In genomic region chr2:15752552-15753232, GRCh38 we compare ENCODE assay signal across 17 cellular contexts.
A peak's percentile ranks its signal among the peaks of the same experiment; 100 is the strongest.
DNase-seq lines count a peak whose midpoint lies in the region; ATAC-seq and TF ChIP-seq lines count a peak whose summit lies in the region.
"Had no signal": no experiment of that assay in that cellular context is flagged by ENCODE, and none has a peak within 500 bp of the region (broad histone marks: within the 10 kb centered on the region; RNA-seq: fewer than 3 reads in every experiment).

No MANE protein-coding gene starts in this region.

- H3K9me2 ChIP-seq in GM23338 (ENCODE audit: insufficient read depth), result no peaks in the 10 kb centered on the region

- no peak overlapping the region for H3K4me2 ChIP-seq in GM23338
- H3K4me2 ChIP-seq: A549; BLaER1 treated with 17β-estradiol and CSF1 and Interleukin-3, amounts not matched to agents 10 nM and 100 nM had no signal

- H3K4me3 ChIP-seq in GM23338 (no peak overlapping the region), fibroblast of villous mesenchyme (ENCODE audit: low read depth, low read length) (no peak overlapping the region)
- H3K4me3 ChIP-seq: A549; BLaER1 treated with 17β-estradiol and CSF1 and Interleukin-3, amounts not matched to agents 10 nM and 100 nM had no signal

- H3F3A ChIP-seq in GM23338 (replicated peaks; ENCODE audit: low read depth), result no peaks in the 10 kb centered on the region

- H3K4me1 Mint-ChIP-seq in GM23338, result peaks cover 5% of the 10 kb centered on the region
- H3K4me1 Mint-ChIP-seq: B cell had no signal

- H3K27me3 Mint-ChIP-seq in GM23338 (ENCODE audit: insufficient read depth, low read depth, poor library complexity), result peaks cover 2% of the 10 kb centered on the region
- H3K27me3 Mint-ChIP-seq: CD4-positive, alpha-beta T cell had no signal

- ATAC-seq in GM23338, result no peak
- ATAC-seq: A549; CD8-positive, alpha-beta T cell had no signal

- H3K79me2 ChIP-seq in GM23338 (replicated peaks; ENCODE audit: insufficient read depth), result no peaks in the 10 kb centered on the region

- 0 out of 2 replicates have a peak overlapping the region, but pooled peaks have one; percentile 38 for H2AFZ ChIP-seq in GM23338

- H3K27ac ChIP-seq in GM23338 (ENCODE audit: low read depth), result no peak overlapping the region
- H3K27ac ChIP-seq: 22Rv1; A549; BLaER1 treated with 17β-estradiol and CSF1 and Interleukin-3, amounts not matched to agents 10 nM and 100 nM; C4-2B had no signal

- no peaks in the 10 kb centered on the region for H3K27me3 ChIP-seq in GM23338 (ENCODE audit: insufficient read depth)
- H3K27me3 ChIP-seq: BLaER1 treated with 17β-estradiol and CSF1 and Interleukin-3, amounts not matched to agents 10 nM and 100 nM had no signal

- H3K36me3 ChIP-seq in GM23338 (ENCODE audit: insufficient read depth), result no peaks in the 10 kb centered on the region
- H3K36me3 ChIP-seq: BLaER1 treated with 17β-estradiol and CSF1 and Interleukin-3, amounts not matched to agents 10 nM and 100 nM had no signal

- H3K9me3 Mint-ChIP-seq in GM23338, result peaks cover 3% of the 10 kb centered on the region; the same call in 2 of the 3 replicates
- H3K9me3 Mint-ChIP-seq: CD4-positive, alpha-beta T cell had no signal

- H4K20me1 ChIP-seq in GM23338 (replicated peaks; ENCODE audit: insufficient read depth), result no peaks in the 10 kb centered on the region
- H4K20me1 ChIP-seq: BLaER1 treated with 17β-estradiol and CSF1 and Interleukin-3, amounts not matched to agents 10 nM and 100 nM had no signal

- H3K27ac Mint-ChIP-seq in GM23338, result no peak overlapping the region
- H3K27ac Mint-ChIP-seq: B cell; CD4-positive, alpha-beta T cell; CD8-positive, alpha-beta T cell had no signal

- H3K36me3 Mint-ChIP-seq in GM23338 (ENCODE audit: low read depth), result 0 out of 3 replicates have a peak, but pooled peaks cover 2% of the 10 kb centered on the region
- H3K36me3 Mint-ChIP-seq: CD8-positive, alpha-beta T cell had no signal

- H3K4me1 ChIP-seq in GM23338 (ENCODE audit: insufficient read depth), result peaks cover 8% of the 10 kb centered on the region
- H3K4me1 ChIP-seq: A549; BLaER1 treated with 17β-estradiol and CSF1 and Interleukin-3, amounts not matched to agents 10 nM and 100 nM had no signal

- TF ChIP-seq POLR2A in erythroblast (IDR thresholded peaks at IDR 0.05; ENCODE audit: low read length), result no peak

- no peak overlapping the region for H3K4me3 Mint-ChIP-seq in GM23338
- H3K4me3 Mint-ChIP-seq: B cell; CD4-positive, alpha-beta T cell; CD8-positive, alpha-beta T cell had no signal

- DNase-seq in GM23338 (ENCODE audit: low spot score), result no peak
- DNase-seq in SK-N-DZ (ENCODE audit: low spot score), result peak; percentile 93
- peak; percentile 5 for DNase-seq in fibroblast of villous mesenchyme (ENCODE audit: low read depth)
- DNase-seq in NCI-H1694 treated with DMSO at 0.1 percent for 48 hours (lab: John Stamatoyannopoulos, UW), result no peak
- DNase-seq in erythroblast (lab: John Stamatoyannopoulos, UW), result no peak
- no peak for DNase-seq in NCI-H1694 (lab: John Stamatoyannopoulos, UW)
- DNase-seq: AML-193; Caco-2; Calu3; CD4-positive, alpha-beta T cell; CD8-positive, alpha-beta T cell; GF-D8 had no signal

- no peak for TF ChIP-seq CTCF in GM23338 (conservative IDR thresholded peaks at IDR 0.05; ENCODE audit: low read depth in 2 of 2)
- no peak for TF ChIP-seq CTCF in fibroblast of villous mesenchyme (IDR thresholded peaks at IDR 0.05; ENCODE audit: insufficient read depth, low read depth, low read length)

TF ChIP-seq in GM23338, 12 proteins besides CTCF, POLR2A, EP300 and RAD21 (continues in another document):
- no peak for TF ChIP-seq JUNB (IDR thresholded peaks at IDR 0.05; ENCODE audit: unreplicated experiment)
- no peak for TF ChIP-seq ZNF114 (CRISPR knock-in tag; IDR thresholded peaks at IDR 0.05)
- TF ChIP-seq EZH2phosphoT487 (IDR thresholded peaks at IDR 0.05; ENCODE audit: unreplicated experiment), result no peak
- TF ChIP-seq, protein P1, sequence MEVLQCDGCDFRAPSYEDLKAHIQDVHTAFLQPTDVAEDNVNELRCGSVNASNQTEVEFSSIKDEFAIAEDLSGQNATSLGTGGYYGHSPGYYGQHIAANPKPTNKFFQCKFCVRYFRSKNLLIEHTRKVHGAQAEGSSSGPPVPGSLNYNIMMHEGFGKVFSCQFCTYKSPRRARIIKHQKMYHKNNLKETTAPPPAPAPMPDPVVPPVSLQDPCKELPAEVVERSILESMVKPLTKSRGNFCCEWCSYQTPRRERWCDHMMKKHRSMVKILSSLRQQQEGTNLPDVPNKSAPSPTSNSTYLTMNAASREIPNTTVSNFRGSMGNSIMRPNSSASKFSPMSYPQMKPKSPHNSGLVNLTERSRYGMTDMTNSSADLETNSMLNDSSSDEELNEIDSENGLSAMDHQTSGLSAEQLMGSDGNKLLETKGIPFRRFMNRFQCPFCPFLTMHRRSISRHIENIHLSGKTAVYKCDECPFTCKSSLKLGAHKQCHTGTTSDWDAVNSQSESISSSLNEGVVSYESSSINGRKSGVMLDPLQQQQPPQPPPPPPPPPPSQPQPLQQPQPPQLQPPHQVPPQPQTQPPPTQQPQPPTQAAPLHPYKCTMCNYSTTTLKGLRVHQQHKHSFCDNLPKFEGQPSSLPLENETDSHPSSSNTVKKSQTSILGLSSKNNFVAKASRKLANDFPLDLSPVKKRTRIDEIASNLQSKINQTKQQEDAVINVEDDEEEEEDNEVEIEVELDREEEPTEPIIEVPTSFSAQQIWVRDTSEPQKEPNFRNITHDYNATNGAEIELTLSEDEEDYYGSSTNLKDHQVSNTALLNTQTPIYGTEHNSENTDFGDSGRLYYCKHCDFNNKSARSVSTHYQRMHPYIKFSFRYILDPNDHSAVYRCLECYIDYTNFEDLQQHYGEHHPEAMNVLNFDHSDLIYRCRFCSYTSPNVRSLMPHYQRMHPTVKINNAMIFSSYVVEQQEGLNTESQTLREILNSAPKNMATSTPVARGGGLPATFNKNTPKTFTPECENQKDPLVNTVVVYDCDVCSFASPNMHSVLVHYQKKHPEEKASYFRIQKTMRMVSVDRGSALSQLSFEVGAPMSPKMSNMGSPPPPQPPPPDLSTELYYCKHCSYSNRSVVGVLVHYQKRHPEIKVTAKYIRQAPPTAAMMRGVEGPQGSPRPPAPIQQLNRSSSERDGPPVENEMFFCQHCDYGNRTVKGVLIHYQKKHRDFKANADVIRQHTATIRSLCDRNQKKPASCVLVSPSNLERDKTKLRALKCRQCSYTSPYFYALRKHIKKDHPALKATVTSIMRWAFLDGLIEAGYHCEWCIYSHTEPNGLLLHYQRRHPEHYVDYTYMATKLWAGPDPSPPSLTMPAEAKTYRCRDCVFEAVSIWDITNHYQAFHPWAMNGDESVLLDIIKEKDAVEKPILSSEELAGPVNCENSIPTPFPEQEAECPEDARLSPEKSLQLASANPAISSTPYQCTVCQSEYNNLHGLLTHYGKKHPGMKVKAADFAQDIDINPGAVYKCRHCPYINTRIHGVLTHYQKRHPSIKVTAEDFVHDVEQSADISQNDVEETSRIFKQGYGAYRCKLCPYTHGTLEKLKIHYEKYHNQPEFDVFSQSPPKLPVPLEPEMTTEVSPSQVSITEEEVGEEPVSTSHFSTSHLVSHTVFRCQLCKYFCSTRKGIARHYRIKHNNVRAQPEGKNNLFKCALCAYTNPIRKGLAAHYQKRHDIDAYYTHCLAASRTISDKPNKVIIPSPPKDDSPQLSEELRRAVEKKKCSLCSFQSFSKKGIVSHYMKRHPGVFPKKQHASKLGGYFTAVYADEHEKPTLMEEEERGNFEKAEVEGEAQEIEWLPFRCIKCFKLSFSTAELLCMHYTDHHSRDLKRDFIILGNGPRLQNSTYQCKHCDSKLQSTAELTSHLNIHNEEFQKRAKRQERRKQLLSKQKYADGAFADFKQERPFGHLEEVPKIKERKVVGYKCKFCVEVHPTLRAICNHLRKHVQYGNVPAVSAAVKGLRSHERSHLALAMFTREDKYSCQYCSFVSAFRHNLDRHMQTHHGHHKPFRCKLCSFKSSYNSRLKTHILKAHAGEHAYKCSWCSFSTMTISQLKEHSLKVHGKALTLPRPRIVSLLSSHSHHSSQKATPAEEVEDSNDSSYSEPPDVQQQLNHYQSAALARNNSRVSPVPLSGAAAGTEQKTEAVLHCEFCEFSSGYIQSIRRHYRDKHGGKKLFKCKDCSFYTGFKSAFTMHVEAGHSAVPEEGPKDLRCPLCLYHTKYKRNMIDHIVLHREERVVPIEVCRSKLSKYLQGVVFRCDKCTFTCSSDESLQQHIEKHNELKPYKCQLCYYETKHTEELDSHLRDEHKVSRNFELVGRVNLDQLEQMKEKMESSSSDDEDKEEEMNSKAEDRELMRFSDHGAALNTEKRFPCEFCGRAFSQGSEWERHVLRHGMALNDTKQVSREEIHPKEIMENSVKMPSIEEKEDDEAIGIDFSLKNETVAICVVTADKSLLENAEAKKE (CRISPR knock-in tag; IDR thresholded peaks at IDR 0.05), result no peak
- no peak for TF ChIP-seq EZH2 (IDR thresholded peaks at IDR 0.05; ENCODE audit: low read depth, unreplicated experiment)
- no peak for TF ChIP-seq ZNF331 (CRISPR knock-in tag; IDR thresholded peaks at IDR 0.05; ENCODE audit: low read depth)
- TF ChIP-seq POLR2AphosphoS5 (IDR thresholded peaks at IDR 0.05; ENCODE audit: low read depth), result no peak
- TF ChIP-seq, protein P2, sequence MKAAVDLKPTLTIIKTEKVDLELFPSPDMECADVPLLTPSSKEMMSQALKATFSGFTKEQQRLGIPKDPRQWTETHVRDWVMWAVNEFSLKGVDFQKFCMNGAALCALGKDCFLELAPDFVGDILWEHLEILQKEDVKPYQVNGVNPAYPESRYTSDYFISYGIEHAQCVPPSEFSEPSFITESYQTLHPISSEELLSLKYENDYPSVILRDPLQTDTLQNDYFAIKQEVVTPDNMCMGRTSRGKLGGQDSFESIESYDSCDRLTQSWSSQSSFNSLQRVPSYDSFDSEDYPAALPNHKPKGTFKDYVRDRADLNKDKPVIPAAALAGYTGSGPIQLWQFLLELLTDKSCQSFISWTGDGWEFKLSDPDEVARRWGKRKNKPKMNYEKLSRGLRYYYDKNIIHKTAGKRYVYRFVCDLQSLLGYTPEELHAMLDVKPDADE (IDR thresholded peaks at IDR 0.05), result no peak
- TF ChIP-seq STAT1 (IDR thresholded peaks at IDR 0.05; ENCODE audit: unreplicated experiment), result no peak
- no peak for TF ChIP-seq CREB1 (CRISPR knock-in tag; IDR thresholded peaks at IDR 0.05; ENCODE audit: low read depth)

Comparison
In these comparisons a context has a peak if more than half of its experiments do, and no peak if none do; other contexts are left out.
1. DNase-seq: peak in SK-N-DZ (single experiment) and fibroblast of villous mesenchyme (single experiment); none in GM23338 (single experiment), NCI-H1694 treated with DMSO at 0.1 percent for 48 hours (single experiment), erythroblast (0 of 2) and NCI-H1694 (single experiment).